ENCODE assay signal across 1 cellular context in the genomic region with DNA sequence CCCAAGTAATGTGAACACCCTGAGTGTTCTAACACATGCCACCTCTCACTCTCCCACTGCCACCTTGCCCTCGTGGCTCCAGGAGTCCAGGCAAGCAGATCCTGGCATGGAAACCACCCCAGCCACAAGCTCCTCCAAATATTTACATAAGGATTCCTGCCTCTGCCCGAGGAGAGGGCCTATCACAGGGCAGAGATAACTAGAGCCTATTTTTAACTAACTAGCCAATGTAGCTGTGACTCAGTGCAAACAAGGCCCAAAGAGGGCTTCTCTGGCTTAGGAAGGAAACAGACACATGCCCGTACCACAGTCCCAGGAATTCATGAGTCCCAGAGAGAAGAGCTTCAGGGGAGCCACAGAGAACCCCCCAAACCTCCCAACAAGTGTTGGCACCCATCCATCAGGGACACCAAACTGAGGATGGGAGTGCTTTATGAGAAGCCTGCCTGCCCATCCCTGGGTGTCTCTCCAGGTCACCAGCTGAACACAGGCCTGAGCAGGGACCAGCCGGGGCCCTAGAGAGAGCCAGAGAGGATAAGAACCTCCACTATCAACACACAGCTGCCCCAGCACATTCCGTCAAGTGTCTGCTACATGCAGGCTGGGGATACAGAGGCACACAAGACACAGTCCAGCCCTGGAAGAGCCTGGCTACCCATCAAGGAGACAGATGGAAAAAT.
TF ChIP-seq lines count a peak whose summit lies in the region.

No MANE protein-coding gene starts in this region.

TF ChIP-seq in HepG2, 621 proteins besides CTCF, POLR2A, EP300 and RAD21 (continued from another document and continues in another):
- TF ChIP-seq, protein P1, sequence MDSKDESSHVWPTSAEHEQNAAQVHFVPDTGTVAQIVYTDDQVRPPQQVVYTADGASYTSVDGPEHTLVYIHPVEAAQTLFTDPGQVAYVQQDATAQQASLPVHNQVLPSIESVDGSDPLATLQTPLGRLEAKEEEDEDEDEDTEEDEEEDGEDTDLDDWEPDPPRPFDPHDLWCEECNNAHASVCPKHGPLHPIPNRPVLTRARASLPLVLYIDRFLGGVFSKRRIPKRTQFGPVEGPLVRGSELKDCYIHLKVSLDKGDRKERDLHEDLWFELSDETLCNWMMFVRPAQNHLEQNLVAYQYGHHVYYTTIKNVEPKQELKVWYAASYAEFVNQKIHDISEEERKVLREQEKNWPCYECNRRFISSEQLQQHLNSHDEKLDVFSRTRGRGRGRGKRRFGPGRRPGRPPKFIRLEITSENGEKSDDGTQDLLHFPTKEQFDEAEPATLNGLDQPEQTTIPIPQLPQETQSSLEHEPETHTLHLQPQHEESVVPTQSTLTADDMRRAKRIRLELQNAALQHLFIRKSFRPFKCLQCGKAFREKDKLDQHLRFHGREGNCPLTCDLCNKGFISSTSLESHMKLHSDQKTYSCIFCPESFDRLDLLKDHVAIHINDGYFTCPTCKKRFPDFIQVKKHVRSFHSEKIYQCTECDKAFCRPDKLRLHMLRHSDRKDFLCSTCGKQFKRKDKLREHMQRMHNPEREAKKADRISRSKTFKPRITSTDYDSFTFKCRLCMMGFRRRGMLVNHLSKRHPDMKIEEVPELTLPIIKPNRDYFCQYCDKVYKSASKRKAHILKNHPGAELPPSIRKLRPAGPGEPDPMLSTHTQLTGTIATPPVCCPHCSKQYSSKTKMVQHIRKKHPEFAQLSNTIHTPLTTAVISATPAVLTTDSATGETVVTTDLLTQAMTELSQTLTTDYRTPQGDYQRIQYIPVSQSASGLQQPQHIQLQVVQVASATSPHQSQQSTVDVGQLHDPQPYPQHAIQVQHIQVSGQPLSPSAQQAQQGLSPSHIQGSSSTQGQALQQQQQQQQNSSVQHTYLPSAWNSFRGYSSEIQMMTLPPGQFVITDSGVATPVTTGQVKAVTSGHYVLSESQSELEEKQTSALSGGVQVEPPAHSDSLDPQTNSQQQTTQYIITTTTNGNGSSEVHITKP (CRISPR knock-in tag; IDR thresholded peaks at IDR 0.05; ENCODE audit: low read depth): no peak
- no peak for TF ChIP-seq GLI4 (CRISPR knock-in tag; IDR thresholded peaks at IDR 0.05; ENCODE audit: borderline replicate concordance)
- no peak for TF ChIP-seq NFKB2 (CRISPR knock-in tag; IDR thresholded peaks at IDR 0.05; ENCODE audit: borderline replicate concordance)
- peak; percentile 73 for TF ChIP-seq SAP130 (CRISPR knock-in tag; IDR thresholded peaks at IDR 0.05; ENCODE audit: low read depth)
- peak; percentile 59; the same call in 1 of the 2 replicates for TF ChIP-seq ZNF292 (CRISPR knock-in tag; IDR thresholded peaks at IDR 0.05; ENCODE audit: borderline replicate concordance, low read depth)
- TF ChIP-seq TOPORS (CRISPR knock-in tag; IDR thresholded peaks at IDR 0.05): no peak
- TF ChIP-seq KDM2A (CRISPR knock-in tag; IDR thresholded peaks at IDR 0.05; ENCODE audit: borderline replicate concordance, low read depth): 0 out of 2 replicates have a peak, but pooled peaks have one; percentile 43
- TF ChIP-seq FOXA3 (CRISPR knock-in tag; IDR thresholded peaks at IDR 0.05): peak; percentile 83
- no peak for TF ChIP-seq ZSCAN31 (CRISPR knock-in tag; IDR thresholded peaks at IDR 0.05; ENCODE audit: low read depth)
- peak; percentile 52; the same call in 1 of the 2 replicates for TF ChIP-seq BORCS8-MEF2B (CRISPR knock-in tag; IDR thresholded peaks at IDR 0.05)
- no peak for TF ChIP-seq RBM22 (optimal IDR thresholded peaks at IDR 0.05; ENCODE audit: low read length)
- no peak for TF ChIP-seq ZSCAN20 (CRISPR knock-in tag; IDR thresholded peaks at IDR 0.05; ENCODE audit: borderline replicate concordance)
- TF ChIP-seq, protein P2, sequence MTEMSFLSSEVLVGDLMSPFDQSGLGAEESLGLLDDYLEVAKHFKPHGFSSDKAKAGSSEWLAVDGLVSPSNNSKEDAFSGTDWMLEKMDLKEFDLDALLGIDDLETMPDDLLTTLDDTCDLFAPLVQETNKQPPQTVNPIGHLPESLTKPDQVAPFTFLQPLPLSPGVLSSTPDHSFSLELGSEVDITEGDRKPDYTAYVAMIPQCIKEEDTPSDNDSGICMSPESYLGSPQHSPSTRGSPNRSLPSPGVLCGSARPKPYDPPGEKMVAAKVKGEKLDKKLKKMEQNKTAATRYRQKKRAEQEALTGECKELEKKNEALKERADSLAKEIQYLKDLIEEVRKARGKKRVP (CRISPR knock-in tag; IDR thresholded peaks at IDR 0.05): no peak
- TF ChIP-seq GATAD1 (CRISPR knock-in tag; IDR thresholded peaks at IDR 0.05): no peak
- no peak for TF ChIP-seq ZNF746 (CRISPR knock-in tag; IDR thresholded peaks at IDR 0.05)
- TF ChIP-seq, protein P3, sequence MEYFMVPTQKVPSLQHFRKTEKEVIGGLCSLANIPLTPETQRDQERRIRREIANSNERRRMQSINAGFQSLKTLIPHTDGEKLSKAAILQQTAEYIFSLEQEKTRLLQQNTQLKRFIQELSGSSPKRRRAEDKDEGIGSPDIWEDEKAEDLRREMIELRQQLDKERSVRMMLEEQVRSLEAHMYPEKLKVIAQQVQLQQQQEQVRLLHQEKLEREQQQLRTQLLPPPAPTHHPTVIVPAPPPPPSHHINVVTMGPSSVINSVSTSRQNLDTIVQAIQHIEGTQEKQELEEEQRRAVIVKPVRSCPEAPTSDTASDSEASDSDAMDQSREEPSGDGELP (IDR thresholded peaks at IDR 0.05; ENCODE audit: borderline replicate concordance, low read depth): no peak
- no peak for TF ChIP-seq NFE2L2 (IDR thresholded peaks at IDR 0.05; ENCODE audit: low read length)
- TF ChIP-seq NPAS2 (CRISPR knock-in tag; IDR thresholded peaks at IDR 0.05; ENCODE audit: borderline replicate concordance): no peak
- no peak for TF ChIP-seq DR1 (CRISPR knock-in tag; IDR thresholded peaks at IDR 0.05)
- peak; percentile 96 for TF ChIP-seq MEF2D (CRISPR knock-in tag; IDR thresholded peaks at IDR 0.05)
- TF ChIP-seq ZNF839 (CRISPR knock-in tag; IDR thresholded peaks at IDR 0.05; ENCODE audit: borderline replicate concordance): no peak
- no peak for TF ChIP-seq PHB2 (IDR thresholded peaks at IDR 0.05; ENCODE audit: partially characterized antibody)
- TF ChIP-seq, protein P4, sequence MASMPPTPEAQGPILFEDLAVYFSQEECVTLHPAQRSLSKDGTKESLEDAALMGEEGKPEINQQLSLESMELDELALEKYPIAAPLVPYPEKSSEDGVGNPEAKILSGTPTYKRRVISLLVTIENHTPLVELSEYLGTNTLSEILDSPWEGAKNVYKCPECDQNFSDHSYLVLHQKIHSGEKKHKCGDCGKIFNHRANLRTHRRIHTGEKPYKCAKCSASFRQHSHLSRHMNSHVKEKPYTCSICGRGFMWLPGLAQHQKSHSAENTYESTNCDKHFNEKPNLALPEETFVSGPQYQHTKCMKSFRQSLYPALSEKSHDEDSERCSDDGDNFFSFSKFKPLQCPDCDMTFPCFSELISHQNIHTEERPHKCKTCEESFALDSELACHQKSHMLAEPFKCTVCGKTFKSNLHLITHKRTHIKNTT (CRISPR knock-in tag; IDR thresholded peaks at IDR 0.05): no peak
- no peak for TF ChIP-seq MTA1 (CRISPR knock-in tag; IDR thresholded peaks at IDR 0.05; ENCODE audit: borderline replicate concordance)
- no peak for TF ChIP-seq RFX3 (CRISPR knock-in tag; IDR thresholded peaks at IDR 0.05)
- TF ChIP-seq ZFX (CRISPR knock-in tag; IDR thresholded peaks at IDR 0.05; ENCODE audit: low read depth): peak; percentile 86
- TF ChIP-seq POGZ (CRISPR knock-in tag; IDR thresholded peaks at IDR 0.05): peak; percentile 59; the same call in 1 of the 2 replicates
- no peak for TF ChIP-seq TAF1 (CRISPR knock-in tag; IDR thresholded peaks at IDR 0.05)
- no peak for TF ChIP-seq CEBPB (IDR thresholded peaks at IDR 0.05; ENCODE audit: borderline replicate concordance, low read depth, low read length)
- TF ChIP-seq ZNF777 (CRISPR knock-in tag; IDR thresholded peaks at IDR 0.05): no peak
- no peak for TF ChIP-seq RELA (CRISPR knock-in tag; IDR thresholded peaks at IDR 0.05)
- TF ChIP-seq ZFY (CRISPR knock-in tag; IDR thresholded peaks at IDR 0.05): peak; percentile 68
- no peak for TF ChIP-seq AHR (CRISPR knock-in tag; IDR thresholded peaks at IDR 0.05)
- TF ChIP-seq SSRP1 (CRISPR knock-in tag; IDR thresholded peaks at IDR 0.05): no peak
- TF ChIP-seq, protein P5, sequence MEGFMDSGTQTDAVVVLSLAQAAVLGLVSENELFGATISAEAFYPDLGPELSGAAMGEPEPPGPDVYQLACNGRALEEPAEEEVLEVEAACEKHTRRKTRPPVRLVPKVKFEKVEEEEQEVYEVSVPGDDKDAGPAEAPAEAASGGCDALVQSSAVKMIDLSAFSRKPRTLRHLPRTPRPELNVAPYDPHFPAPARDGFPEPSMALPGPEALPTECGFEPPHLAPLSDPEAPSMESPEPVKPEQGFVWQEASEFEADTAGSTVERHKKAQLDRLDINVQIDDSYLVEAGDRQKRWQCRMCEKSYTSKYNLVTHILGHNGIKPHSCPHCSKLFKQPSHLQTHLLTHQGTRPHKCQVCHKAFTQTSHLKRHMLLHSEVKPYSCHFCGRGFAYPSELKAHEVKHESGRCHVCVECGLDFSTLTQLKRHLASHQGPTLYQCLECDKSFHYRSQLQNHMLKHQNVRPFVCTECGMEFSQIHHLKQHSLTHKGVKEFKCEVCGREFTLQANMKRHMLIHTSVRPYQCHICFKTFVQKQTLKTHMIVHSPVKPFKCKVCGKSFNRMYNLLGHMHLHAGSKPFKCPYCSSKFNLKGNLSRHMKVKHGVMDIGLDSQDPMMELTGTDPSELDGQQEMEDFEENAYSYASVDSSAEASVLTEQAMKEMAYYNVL (CRISPR knock-in tag; IDR thresholded peaks at IDR 0.05; ENCODE audit: borderline replicate concordance): no peak
- 0 out of 2 replicates have a peak, but pooled peaks have one; percentile 33 for TF ChIP-seq IRF2 (CRISPR knock-in tag; IDR thresholded peaks at IDR 0.05)
- TF ChIP-seq, protein P6, sequence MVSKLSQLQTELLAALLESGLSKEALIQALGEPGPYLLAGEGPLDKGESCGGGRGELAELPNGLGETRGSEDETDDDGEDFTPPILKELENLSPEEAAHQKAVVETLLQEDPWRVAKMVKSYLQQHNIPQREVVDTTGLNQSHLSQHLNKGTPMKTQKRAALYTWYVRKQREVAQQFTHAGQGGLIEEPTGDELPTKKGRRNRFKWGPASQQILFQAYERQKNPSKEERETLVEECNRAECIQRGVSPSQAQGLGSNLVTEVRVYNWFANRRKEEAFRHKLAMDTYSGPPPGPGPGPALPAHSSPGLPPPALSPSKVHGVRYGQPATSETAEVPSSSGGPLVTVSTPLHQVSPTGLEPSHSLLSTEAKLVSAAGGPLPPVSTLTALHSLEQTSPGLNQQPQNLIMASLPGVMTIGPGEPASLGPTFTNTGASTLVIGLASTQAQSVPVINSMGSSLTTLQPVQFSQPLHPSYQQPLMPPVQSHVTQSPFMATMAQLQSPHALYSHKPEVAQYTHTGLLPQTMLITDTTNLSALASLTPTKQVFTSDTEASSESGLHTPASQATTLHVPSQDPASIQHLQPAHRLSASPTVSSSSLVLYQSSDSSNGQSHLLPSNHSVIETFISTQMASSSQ (IDR thresholded peaks at IDR 0.05; ENCODE audit: low read depth): 0 out of 2 replicates have a peak, but pooled peaks have one; percentile 30
- TF ChIP-seq, protein P6 (CRISPR knock-in tag; IDR thresholded peaks at IDR 0.05; ENCODE audit: borderline replicate concordance): no peak
- 0 out of 2 replicates have a peak, but pooled peaks have one; percentile 39 for TF ChIP-seq SALL1 (CRISPR knock-in tag; IDR thresholded peaks at IDR 0.05)
- TF ChIP-seq, protein P7, sequence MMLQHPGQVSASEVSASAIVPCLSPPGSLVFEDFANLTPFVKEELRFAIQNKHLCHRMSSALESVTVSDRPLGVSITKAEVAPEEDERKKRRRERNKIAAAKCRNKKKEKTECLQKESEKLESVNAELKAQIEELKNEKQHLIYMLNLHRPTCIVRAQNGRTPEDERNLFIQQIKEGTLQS (CRISPR knock-in tag; IDR thresholded peaks at IDR 0.05): no peak
- TF ChIP-seq, protein P8, sequence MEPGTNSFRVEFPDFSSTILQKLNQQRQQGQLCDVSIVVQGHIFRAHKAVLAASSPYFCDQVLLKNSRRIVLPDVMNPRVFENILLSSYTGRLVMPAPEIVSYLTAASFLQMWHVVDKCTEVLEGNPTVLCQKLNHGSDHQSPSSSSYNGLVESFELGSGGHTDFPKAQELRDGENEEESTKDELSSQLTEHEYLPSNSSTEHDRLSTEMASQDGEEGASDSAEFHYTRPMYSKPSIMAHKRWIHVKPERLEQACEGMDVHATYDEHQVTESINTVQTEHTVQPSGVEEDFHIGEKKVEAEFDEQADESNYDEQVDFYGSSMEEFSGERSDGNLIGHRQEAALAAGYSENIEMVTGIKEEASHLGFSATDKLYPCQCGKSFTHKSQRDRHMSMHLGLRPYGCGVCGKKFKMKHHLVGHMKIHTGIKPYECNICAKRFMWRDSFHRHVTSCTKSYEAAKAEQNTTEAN (CRISPR knock-in tag; conservative IDR thresholded peaks at IDR 0.05): 0 out of 2 replicates have a peak, but pooled peaks have one; percentile 43
- TF ChIP-seq ZNF33A (CRISPR knock-in tag; IDR thresholded peaks at IDR 0.05; ENCODE audit: borderline replicate concordance): peak; percentile 86; the same call in 1 of the 2 replicates
- peak; percentile 38; the same call in 1 of the 2 replicates for TF ChIP-seq HMG20A (CRISPR knock-in tag; IDR thresholded peaks at IDR 0.05; ENCODE audit: borderline replicate concordance)
- no peak for TF ChIP-seq EED (CRISPR knock-in tag; IDR thresholded peaks at IDR 0.05)
- TF ChIP-seq, protein P9, sequence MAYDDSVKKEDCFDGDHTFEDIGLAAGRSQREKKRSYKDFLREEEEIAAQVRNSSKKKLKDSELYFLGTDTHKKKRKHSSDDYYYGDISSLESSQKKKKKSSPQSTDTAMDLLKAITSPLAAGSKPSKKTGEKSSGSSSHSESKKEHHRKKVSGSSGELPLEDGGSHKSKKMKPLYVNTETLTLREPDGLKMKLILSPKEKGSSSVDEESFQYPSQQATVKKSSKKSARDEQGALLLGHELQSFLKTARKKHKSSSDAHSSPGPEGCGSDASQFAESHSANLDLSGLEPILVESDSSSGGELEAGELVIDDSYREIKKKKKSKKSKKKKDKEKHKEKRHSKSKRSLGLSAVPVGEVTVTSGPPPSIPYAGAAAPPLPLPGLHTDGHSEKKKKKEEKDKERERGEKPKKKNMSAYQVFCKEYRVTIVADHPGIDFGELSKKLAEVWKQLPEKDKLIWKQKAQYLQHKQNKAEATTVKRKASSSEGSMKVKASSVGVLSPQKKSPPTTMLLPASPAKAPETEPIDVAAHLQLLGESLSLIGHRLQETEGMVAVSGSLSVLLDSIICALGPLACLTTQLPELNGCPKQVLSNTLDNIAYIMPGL (CRISPR knock-in tag; IDR thresholded peaks at IDR 0.05; ENCODE audit: borderline replicate concordance in 1 of 2, low read depth in 1 of 2): peak in 1 of 2 experiments; percentile 16; a peak in 1 of 4 replicates
